ENCODE assay signal across 22 cellular contexts in genomic region chrX:12319012-12319519, GRCh38.
A peak's percentile ranks its signal among the peaks of the same experiment; 100 is the strongest.
DNase-seq lines count a peak whose midpoint lies in the region; ATAC-seq and TF ChIP-seq lines count a peak whose summit lies in the region.
"Had no signal": no experiment of that assay in that cellular context is flagged by ENCODE, and none has a peak within 500 bp of the region (broad histone marks: within the 10 kb centered on the region; RNA-seq: fewer than 3 reads in every experiment).

No MANE protein-coding gene starts in this region.

- 56 to 62% methylated on average over 5 of the region's 5 CpGs for WGBS in testis, 2 donors

- H3K9me3 ChIP-seq in PC-3 (ENCODE audit: low read length) (no peaks in the 10 kb centered on the region), testis (no peaks in the 10 kb centered on the region)
- H3K9me3 ChIP-seq: SJSA1, stomach, upper lobe of right lung had no signal

- CTCF ChIA-PET in PC-3 (lab: Charles Lee): no interaction called here

- H3K79me2 ChIP-seq in PC-3 (ENCODE audit: low read length): no peaks in the 10 kb centered on the region

- no peak for TF ChIP-seq POLR2A in testis (IDR thresholded peaks at IDR 0.05)

- no peak overlapping the region for H3K9ac ChIP-seq in PC-3 (ENCODE audit: low read length)

- no peaks in the 10 kb centered on the region for H4K20me1 ChIP-seq in PC-3 (ENCODE audit: low read length)

- BruUV-seq in PC-3 (replicated peaks; lab: Mats Ljungman, UMichigan): no TSS peak

- H3K9me2 ChIP-seq in PC-3 (replicated peaks; ENCODE audit: low read length): no peaks in the 10 kb centered on the region

- H3K27ac ChIP-seq in PC-3 (ENCODE audit: low read length) (no peak overlapping the region), testis (no peak overlapping the region)
- H3K27ac ChIP-seq: SJSA1, stomach, upper lobe of right lung had no signal

- H3K4me1 ChIP-seq in PC-3 (ENCODE audit: insufficient read depth, low read length): peaks cover 3% of the 10 kb centered on the region; the same call in 1 of the 2 replicates
- no peaks in the 10 kb centered on the region for H3K4me1 ChIP-seq in testis
- H3K4me1 ChIP-seq: SJSA1, stomach, upper lobe of right lung had no signal

- ATAC-seq in PC-3 (peak; percentile 51), HG03521 (IDR thresholded peaks at IDR 0.05; ENCODE audit: unreplicated experiment) (no peak)
- ATAC-seq: natural killer cell, Panc1, upper lobe of right lung had no signal

- no peak overlapping the region for H2AFZ ChIP-seq in PC-3 (ENCODE audit: low read length)

- H3K4me3 ChIP-seq in PC-3 (ENCODE audit: low read length) (no peak overlapping the region), fibroblast of villous mesenchyme (ENCODE audit: low read depth, low read length) (no peak overlapping the region), testis (no peak overlapping the region)
- H3K4me3 ChIP-seq: SJSA1, smooth muscle cell, stomach, upper lobe of right lung had no signal

- no peaks in the 10 kb centered on the region for H3K36me3 ChIP-seq in PC-3 (ENCODE audit: low read depth, low read length)
- no peaks in the 10 kb centered on the region for H3K36me3 ChIP-seq in testis (ENCODE audit: low read depth, missing control alignments)
- H3K36me3 ChIP-seq: SJSA1, stomach, upper lobe of right lung had no signal

- DNase-seq in NCI-H748 (lab: John Stamatoyannopoulos, UW; ENCODE audit: unreplicated experiment): peak; percentile 16
- no peak for DNase-seq in NCI-H748 treated with DMSO at 0.1 percent for 48 hours (lab: John Stamatoyannopoulos, UW)
- DNase-seq in PC-3: peak; percentile 32
- DNase-seq in fibroblast of villous mesenchyme (ENCODE audit: low read depth): peak; percentile 20
- DNase-seq in testis: peak; percentile 13
- no peak for DNase-seq in NCI-H446 treated with DMSO at 0.1 percent for 48 hours (lab: John Stamatoyannopoulos, UW)
- DNase-seq in HT-29 (ENCODE audit: low spot score): no peak
- DNase-seq: activated CD4-positive, CD25-positive, alpha-beta regulatory T cell treated with anti-CD3 and anti-CD28 coated beads, Interleukin-2, amount 50 U/mL, for 72 hours; CD4-positive, CD25-positive, alpha-beta regulatory T cell; DMS79; kidney; natural killer cell; NCI-H1048; NCI-H2107; NCI-H526; stimulated activated CD4-positive, alpha-beta T cell treated with anti-CD3 and anti-CD28 coated beads, Interleukin-4, amount 100 ng/mL, for 24 hours; stomach; upper lobe of right lung had no signal

- TF ChIP-seq CTCF in PC-3 (conservative IDR thresholded peaks at IDR 0.05; ENCODE audit: low read depth, low read length) (peak; percentile 50), fibroblast of villous mesenchyme (IDR thresholded peaks at IDR 0.05; ENCODE audit: insufficient read depth, low read depth, low read length) (no peak), testis (IDR thresholded peaks at IDR 0.05) (no peak)

- no peak overlapping the region for H3K4me2 ChIP-seq in PC-3 (ENCODE audit: low read length)
- H3K4me2 ChIP-seq: smooth muscle cell had no signal

- intact Hi-C loops in PC-3 (cut with micrococcal nuclease) (loop anchor here (1.0 to 10.0 kb wide), 2 partner anchors 239 to 386 kb away; no protein-coding TSS in a partner anchor), testis (cut with DNase I; ENCODE audit: low total_unique reads) (no loop called here)

- H3F3A ChIP-seq in PC-3 (ENCODE audit: low read length, unreplicated experiment): no peaks in the 10 kb centered on the region

- H3K27me3 ChIP-seq in PC-3 (ENCODE audit: low read length) (no peaks in the 10 kb centered on the region), testis (no peaks in the 10 kb centered on the region)
- H3K27me3 ChIP-seq: SJSA1, stomach, upper lobe of right lung had no signal

- POLR2A ChIA-PET in PC-3 (lab: Charles Lee; ENCODE audit: unreplicated experiment): no interaction called here

Comparison
In these comparisons a context has a peak if more than half of its experiments do, and no peak if none do; other contexts are left out.
1. DNase-seq: peak in NCI-H748 (single experiment), PC-3 (single experiment), fibroblast of villous mesenchyme (single experiment) and testis (single experiment); none in NCI-H748 treated with DMSO at 0.1 percent for 48 hours (single experiment), NCI-H446 treated with DMSO at 0.1 percent for 48 hours (single experiment) and HT-29 (single experiment).